In the genomic region with DNA sequence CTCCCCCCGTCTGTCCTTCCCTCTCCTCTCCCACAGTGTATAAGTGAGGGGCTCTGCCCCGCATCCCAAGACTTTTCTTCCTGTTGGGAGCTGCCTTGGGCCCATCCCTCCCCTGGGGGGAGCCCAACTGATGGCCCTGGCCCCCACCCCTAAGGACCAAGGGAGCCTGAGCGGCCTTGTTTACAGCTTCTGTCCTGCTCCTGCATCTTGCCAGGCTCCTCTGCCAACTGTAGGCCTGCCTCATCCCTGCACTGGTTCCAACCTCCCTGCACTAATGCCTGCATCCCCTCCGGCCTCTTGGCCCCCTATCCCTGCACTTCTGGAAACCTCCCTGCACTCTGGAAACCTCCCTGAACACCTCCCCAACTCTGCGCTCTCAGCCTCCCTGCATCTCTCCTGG, we compare ENCODE assay signal across 9 cellular contexts. TPM values are rescaled to one million over a fixed set of nuclear protein-coding genes. Genes with fewer than 3 reads are reported as not detected.
DNase-seq lines count a peak whose midpoint lies in the region; ATAC-seq and TF ChIP-seq lines count a peak whose summit lies in the region.
"Had no signal": no experiment of that assay in that cellular context is flagged by ENCODE, and none has a peak within 500 bp of the region (broad histone marks: within the 10 kb centered on the region; RNA-seq: fewer than 3 reads in every experiment).

No MANE protein-coding gene starts in this region.

- ATAC-seq in HCT116, result no peak
- ATAC-seq in naive B cell (ENCODE audit: low read depth in 2 of 2), result no peak

- peaks cover 10% of the 10 kb centered on the region for H3K27me3 Mint-ChIP-seq in brain
- H3K27me3 Mint-ChIP-seq in naive B cell, result peaks cover 0 to 11% (median 6%) of the 10 kb centered on the region in 3 donors

- H3K9me2 ChIP-seq in HCT116 (ENCODE audit: insufficient read depth), result no peaks in the 10 kb centered on the region

- H3K36me3 ChIP-seq in HCT116 (ENCODE audit: control insufficient read depth in 1 of 2, insufficient read depth in 2 of 2, low read length in 2 of 2), result peaks cover 0 to 10% of the 10 kb centered on the region in 2 experiments; a peak in 3 of 4 replicates

- DNase-seq in HCT116 (ENCODE audit: low read depth, low spot score) (no peak), naive B cell (no peak), cerebellum (ENCODE audit: low spot score) (no peak), NCI-H2171 treated with DMSO at 0.1 percent for 48 hours (lab: John Stamatoyannopoulos, UW) (no peak)
- no peak for DNase-seq in stimulated activated CD4-positive, alpha-beta T cell treated with anti-CD3 and anti-CD28 coated beads, Interleukin-4, amount 100 ng/mL, for 1 hour
- no peak for DNase-seq in stimulated activated CD4-positive, alpha-beta T cell treated with anti-CD3 and anti-CD28 coated beads, Interleukin-4, amount 100 ng/mL, for 24 hours
- DNase-seq: activated CD4-positive, CD25-positive, alpha-beta regulatory T cell treated with anti-CD3 and anti-CD28 coated beads, Interleukin-2, amount 50 U/mL, for 72 hours had no signal

- POLR2A ChIA-PET in HCT116 (lab: Charles Lee), result no interaction called here

- H3K36me3 Mint-ChIP-seq in brain (peaks cover 24% of the 10 kb centered on the region), naive B cell (no peaks in the 10 kb centered on the region)

- H3K27ac ChIP-seq in 22Rv1 (peak overlapping the region; percentile 100), HCT116 (ENCODE audit: low read depth, low read length) (peak overlapping the region; percentile 98)

- H4K20me1 ChIP-seq in HCT116 (ENCODE audit: insufficient read depth), result no peaks in the 10 kb centered on the region

- peak overlapping the region; percentile 78; the same call in 1 of the 2 replicates for H3K4me2 ChIP-seq in HCT116 (ENCODE audit: low read length)

- H2AFZ ChIP-seq in HCT116 (ENCODE audit: low read depth, low read length, poor library complexity, severe bottlenecking), result no peak overlapping the region

- no TSS peak for BruUV-seq in HCT116 (replicated peaks; lab: Mats Ljungman, UMichigan)

- intact Hi-C loops in HCT116 (cut with micrococcal nuclease), result no loop called here

- CTCF ChIA-PET in HCT116 (lab: Charles Lee), result interaction anchor here (0.5 kb wide), 1 partner anchor 8 kb away, joined by 3 read pairs; the partner anchor contains the start of gene MAZ

- H3K4me3 ChIP-seq in HCT116 (replicated peaks in 1 of 2; ENCODE audit: low read depth in 1 of 2, low read length in 2 of 2), result no peak overlapping the region

- TF ChIP-seq CTCF in 22Rv1 (IDR thresholded peaks at IDR 0.05) (no peak), HCT116 (IDR thresholded peaks at IDR 0.05 in 2 of 3, conservative IDR thresholded peaks at IDR 0.05 in 1 of 3; ENCODE audit: borderline replicate concordance in 1 of 3, insufficient read depth in 1 of 3, low read depth in 2 of 3, low read length in 2 of 3) (no peak), brain (conservative IDR thresholded peaks at IDR 0.05) (no peak)

- peaks cover 40% of the 10 kb centered on the region for H3K79me2 ChIP-seq in HCT116 (ENCODE audit: insufficient read depth, low read length)

- H3K9ac ChIP-seq in HCT116 (ENCODE audit: low read length), result peak overlapping the region; percentile 97; the same call in 1 of the 2 replicates

- no peaks in the 10 kb centered on the region for H3K9me3 ChIP-seq in HCT116 (ENCODE audit: control insufficient read depth in 1 of 2, insufficient read depth in 1 of 2, low read depth in 1 of 2, low read length in 2 of 2)

- TF ChIP-seq POLR2A in HCT116 (IDR thresholded peaks at IDR 0.05; ENCODE audit: borderline replicate concordance, extremely low read depth, insufficient read depth, insufficient read length), result no peak

- TF ChIP-seq RAD21 in HCT116 (IDR thresholded peaks at IDR 0.05; ENCODE audit: low read depth), result no peak

- H3K4me1 Mint-ChIP-seq in brain, result peaks cover 90% of the 10 kb centered on the region
- peaks cover 48 to 67% (median 66%) of the 10 kb centered on the region in 3 donors for H3K4me1 Mint-ChIP-seq in naive B cell

- peaks cover 0 to 4% (median 0%) of the 10 kb centered on the region in 5 experiments for H3K9me3 Mint-ChIP-seq in brain
- no peaks in the 10 kb centered on the region for H3K9me3 Mint-ChIP-seq in naive B cell

- peak overlapping the region; percentile 97 to 100 (median 99) for H3K27ac Mint-ChIP-seq in brain
- H3K27ac Mint-ChIP-seq in naive B cell, result peak overlapping the region in 1 of 6 donors; percentile 77

- peak overlapping the region; percentile 87 to 99 (median 96) for H3K4me3 Mint-ChIP-seq in brain
- peak overlapping the region; percentile 77 to 98 (median 91) for H3K4me3 Mint-ChIP-seq in naive B cell

- H3K4me1 ChIP-seq in HCT116 (ENCODE audit: control insufficient read depth in 1 of 2, insufficient read depth in 2 of 2, low read length in 2 of 2), result peaks cover 39 to 78% of the 10 kb centered on the region in 2 experiments

- H3K27me3 ChIP-seq in HCT116 (ENCODE audit: insufficient read depth, low read length), result no peaks in the 10 kb centered on the region

- RAD21 ChIA-PET in HCT116 (lab: Charles Lee; ENCODE audit: low non-redundant PET in 1 of 2, low total read pairs in 2 of 2, uncharacterized antibody in 2 of 2, unreplicated experiment in 2 of 2), result no interaction called here

TF ChIP-seq in HCT116, 20 proteins besides CTCF, POLR2A, EP300 and RAD21 (continues in another document):
- no peak for TF ChIP-seq ELF1 (IDR thresholded peaks at IDR 0.05; ENCODE audit: borderline replicate concordance, low read depth)
- TF ChIP-seq EZH2 (IDR thresholded peaks at IDR 0.05), result no peak
- no peak for TF ChIP-seq JUND (IDR thresholded peaks at IDR 0.05)
- no peak for TF ChIP-seq ZFX (IDR thresholded peaks at IDR 0.05)
- TF ChIP-seq, protein P1, sequence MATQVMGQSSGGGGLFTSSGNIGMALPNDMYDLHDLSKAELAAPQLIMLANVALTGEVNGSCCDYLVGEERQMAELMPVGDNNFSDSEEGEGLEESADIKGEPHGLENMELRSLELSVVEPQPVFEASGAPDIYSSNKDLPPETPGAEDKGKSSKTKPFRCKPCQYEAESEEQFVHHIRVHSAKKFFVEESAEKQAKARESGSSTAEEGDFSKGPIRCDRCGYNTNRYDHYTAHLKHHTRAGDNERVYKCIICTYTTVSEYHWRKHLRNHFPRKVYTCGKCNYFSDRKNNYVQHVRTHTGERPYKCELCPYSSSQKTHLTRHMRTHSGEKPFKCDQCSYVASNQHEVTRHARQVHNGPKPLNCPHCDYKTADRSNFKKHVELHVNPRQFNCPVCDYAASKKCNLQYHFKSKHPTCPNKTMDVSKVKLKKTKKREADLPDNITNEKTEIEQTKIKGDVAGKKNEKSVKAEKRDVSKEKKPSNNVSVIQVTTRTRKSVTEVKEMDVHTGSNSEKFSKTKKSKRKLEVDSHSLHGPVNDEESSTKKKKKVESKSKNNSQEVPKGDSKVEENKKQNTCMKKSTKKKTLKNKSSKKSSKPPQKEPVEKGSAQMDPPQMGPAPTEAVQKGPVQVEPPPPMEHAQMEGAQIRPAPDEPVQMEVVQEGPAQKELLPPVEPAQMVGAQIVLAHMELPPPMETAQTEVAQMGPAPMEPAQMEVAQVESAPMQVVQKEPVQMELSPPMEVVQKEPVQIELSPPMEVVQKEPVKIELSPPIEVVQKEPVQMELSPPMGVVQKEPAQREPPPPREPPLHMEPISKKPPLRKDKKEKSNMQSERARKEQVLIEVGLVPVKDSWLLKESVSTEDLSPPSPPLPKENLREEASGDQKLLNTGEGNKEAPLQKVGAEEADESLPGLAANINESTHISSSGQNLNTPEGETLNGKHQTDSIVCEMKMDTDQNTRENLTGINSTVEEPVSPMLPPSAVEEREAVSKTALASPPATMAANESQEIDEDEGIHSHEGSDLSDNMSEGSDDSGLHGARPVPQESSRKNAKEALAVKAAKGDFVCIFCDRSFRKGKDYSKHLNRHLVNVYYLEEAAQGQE (IDR thresholded peaks at IDR 0.05; ENCODE audit: low read depth), result no peak
- TF ChIP-seq SP1 (IDR thresholded peaks at IDR 0.05; ENCODE audit: low read depth), result no peak
- no peak for TF ChIP-seq SRF (IDR thresholded peaks at IDR 0.05; ENCODE audit: low read depth)
- TF ChIP-seq EZH2phosphoT487 (IDR thresholded peaks at IDR 0.05; ENCODE audit: borderline replicate concordance), result no peak
- no peak for TF ChIP-seq TCF7L2 (IDR thresholded peaks at IDR 0.05; ENCODE audit: borderline replicate concordance, extremely low read depth, insufficient read depth, insufficient read length)
- TF ChIP-seq YY1 (IDR thresholded peaks at IDR 0.05; ENCODE audit: extremely low read depth, insufficient replicate concordance, low read depth, low read length), result no peak

RNA-seq across cellular contexts. Expression of gene PAGR1, which starts 1.4 kb away (rescaled TPM):
- total RNA-seq in HCT116 (2021; ENCODE audit: unreplicated experiment) (28.9 TPM), cerebellum (12.2 TPM)
- polyA plus RNA-seq in HCT116 (2012), result 20.0 and 26.5 TPM in 2 replicates
- polyA plus RNA-seq in brain (ENCODE audit: insufficient read depth, low read depth, low replicate concordance) (57.0 TPM), naive B cell (ENCODE audit: low read depth in 6 of 6) (10 to 100 TPM; 35.5 to 51.5 (median 46.9) TPM)

RNA-seq across cellular contexts. Expression of gene PRRT2, which starts 2.6 kb away (rescaled TPM):
- total RNA-seq in HCT116 (2021; ENCODE audit: unreplicated experiment) (4.0 TPM), cerebellum (18.1 TPM)
- polyA plus RNA-seq in HCT116 (2012), result 2.5 and 2.6 TPM in 2 replicates
- polyA plus RNA-seq in brain (ENCODE audit: insufficient read depth, low read depth, low replicate concordance) (55.1 TPM), naive B cell (ENCODE audit: low read depth in 6 of 6) (under 1 TPM in 2 of 6 donors, not detected in 4; 0.10 to 0.97 TPM)

RNA-seq across cellular contexts. Expression of gene MVP, which starts 5.7 kb away (rescaled TPM):
- total RNA-seq in HCT116 (2021; ENCODE audit: unreplicated experiment) (75.1 TPM), cerebellum (6.7 TPM)
- polyA plus RNA-seq in HCT116 (2012), result 89.5 and 100 TPM in 2 replicates
- polyA plus RNA-seq in brain (ENCODE audit: insufficient read depth, low read depth, low replicate concordance) (31.7 TPM), naive B cell (ENCODE audit: low read depth in 6 of 6) (10 to 100 TPM; 39.7 to 61.4 (median 43.9) TPM)

RNA-seq across cellular contexts. Expression of gene MAZ, which starts 8.3 kb away (rescaled TPM):
- total RNA-seq in HCT116 (2021; ENCODE audit: unreplicated experiment), result 256 TPM
- polyA plus RNA-seq in HCT116 (2012), result 305 and 354 TPM in 2 replicates
- 626 TPM for polyA plus RNA-seq in brain (ENCODE audit: insufficient read depth, low read depth, low replicate concordance)
- polyA plus RNA-seq in naive B cell (ENCODE audit: low read depth in 6 of 6), result 10 to 100 TPM; 16.1 to 30.6 (median 23.2) TPM
- total RNA-seq in cerebellum, result 150 TPM

RNA-seq across cellular contexts. Expression of gene KIF22, which starts 24.0 kb away (rescaled TPM):
- total RNA-seq in HCT116 (2021; ENCODE audit: unreplicated experiment), result 155 TPM
- polyA plus RNA-seq in HCT116 (2012), result 141 and 166 TPM in 2 replicates
- 129 TPM for polyA plus RNA-seq in brain (ENCODE audit: insufficient read depth, low read depth, low replicate concordance)
- 10 to 100 TPM; 24.0 to 29.6 (median 26.3) TPM for polyA plus RNA-seq in naive B cell (ENCODE audit: low read depth in 6 of 6)
- 49.2 TPM for total RNA-seq in cerebellum
